In genomic region chrX:108304210-108304609, GRCh38 we compare ENCODE assay signal across 8 cellular contexts.
A peak's percentile ranks its signal among the peaks of the same experiment; 100 is the strongest.
DNase-seq lines count a peak whose midpoint lies in the region; ATAC-seq, FAIRE-seq and TF ChIP-seq lines count a peak whose summit lies in the region.

No MANE protein-coding gene starts in this region.

- no peaks in the 10 kb centered on the region for H3K36me3 Mint-ChIP-seq in osteocyte (ENCODE audit: unreplicated experiment)

- H3K27ac ChIP-seq in KMS-11 (no peak overlapping the region), K562 (ENCODE audit: extremely low read depth, low read depth, low read length) (no peak overlapping the region), osteoblast (ENCODE audit: low read depth, low read length) (no peak overlapping the region)

- H3K27ac Mint-ChIP-seq in osteocyte (ENCODE audit: unreplicated experiment): no peak overlapping the region

- TF ChIP-seq RAD21 in K562 (CRISPR knock-in tag; conservative IDR thresholded peaks at IDR 0.05 in 1 of 2, IDR thresholded peaks at IDR 0.05 in 1 of 2): peak in 1 of 2 experiments; percentile 53; a peak in 2 of 4 replicates

- POLR2A ChIA-PET in K562 (lab: Yijun Ruan, JAX): no interaction called here

- H3K9me1 ChIP-seq in K562 (ENCODE audit: control insufficient read depth, insufficient read depth, low read length): no peaks in the 10 kb centered on the region

- no peak overlapping the region for H3K4me2 ChIP-seq in KMS-11
- H3K4me2 ChIP-seq in K562 (ENCODE audit: insufficient read depth, low read length): no peak overlapping the region
- no peak overlapping the region for H3K4me2 ChIP-seq in osteoblast (ENCODE audit: insufficient read depth, low read length)

- H3K36me3 ChIP-seq in KMS-11 (ENCODE audit: insufficient read depth) (no peaks in the 10 kb centered on the region), K562 (ENCODE audit: control insufficient read depth, insufficient read depth, low read length) (no peaks in the 10 kb centered on the region), osteoblast (ENCODE audit: insufficient read depth, low read length) (no peaks in the 10 kb centered on the region)

- FAIRE-seq in K562 (lab: Jason Lieb, UNC): no peak

- H3K9me3 Mint-ChIP-seq in osteocyte (ENCODE audit: unreplicated experiment): no peaks in the 10 kb centered on the region

- CTCF ChIA-PET in K562 (lab: Yijun Ruan, JAX; ENCODE audit: low intra/inter-chr PET ratio): interaction anchor here (1.5 kb wide), 1 partner anchor 105 kb away, joined by 3 read pairs; no protein-coding TSS in a partner anchor

- H2AFZ ChIP-seq in KMS-11 (ENCODE audit: low read depth) (no peak overlapping the region), K562 (ENCODE audit: low read depth, low read length) (no peak overlapping the region), osteoblast (ENCODE audit: low read length) (no peak overlapping the region)

- peak; percentile 63; the same call in 2 of the 3 replicates for ATAC-seq in K562

- H3K4me3 ChIP-seq in KMS-11 (IDR thresholded peaks at IDR 0.05; ENCODE audit: insufficient read depth, low read depth, low read length) (no peak overlapping the region), K562 (no peak overlapping the region), osteoblast (ENCODE audit: insufficient read depth, low read length) (no peak overlapping the region)

- no peak for TF ChIP-seq POLR2A in K562 (conservative IDR thresholded peaks at IDR 0.05)

- H3K9me3 ChIP-seq in K562 (replicated peaks; ENCODE audit: control insufficient read depth, insufficient read depth, low read depth, low read length) (no peaks in the 10 kb centered on the region), osteoblast (ENCODE audit: low read depth, low read length) (no peaks in the 10 kb centered on the region)

- no peak overlapping the region for H3K4me3 Mint-ChIP-seq in osteocyte (ENCODE audit: unreplicated experiment)

- no peaks in the 10 kb centered on the region for H3K4me1 ChIP-seq in KMS-11 (ENCODE audit: low read depth, poor library complexity, severe bottlenecking)
- no peaks in the 10 kb centered on the region for H3K4me1 ChIP-seq in K562 (replicated peaks in 1 of 2; ENCODE audit: control insufficient read depth in 2 of 2, insufficient read depth in 2 of 2, low read length in 2 of 2)
- no peaks in the 10 kb centered on the region for H3K4me1 ChIP-seq in osteoblast (ENCODE audit: insufficient read depth, low read length)

- H4K20me1 ChIP-seq in KMS-11 (ENCODE audit: insufficient read depth): no peaks in the 10 kb centered on the region
- no peaks in the 10 kb centered on the region for H4K20me1 ChIP-seq in K562 (replicated peaks; ENCODE audit: control insufficient read depth, insufficient read depth, low read length)
- H4K20me1 ChIP-seq in osteoblast (ENCODE audit: insufficient read depth, low read length): no peaks in the 10 kb centered on the region

- DNase-seq in NCI-H1417 (lab: John Stamatoyannopoulos, UW) (peak in 2 of 3 experiments; percentile 15 to 61), NCI-H1417 treated with DMSO at 0.1 percent for 48 hours (lab: John Stamatoyannopoulos, UW) (no peak), K562 (ENCODE audit: extremely low read depth in 1 of 4, low spot score in 3 of 4) (peak; percentile 13 to 21 (median 16)), osteocyte (ENCODE audit: extremely low spot score, unreplicated experiment) (no peak), medulla oblongata (ENCODE audit: extremely low spot score) (no peak), osteoblast (ENCODE audit: insufficient read length, low spot score, missing footprints) (no peak)
- no peak for DNase-seq in activated effector memory CD4-positive, alpha-beta T cell treated with anti-CD3 and anti-CD28 coated beads, Interleukin-2, amount 50 U/mL, for 16 hours

- whole genome bisulfite sequencing in K562 (ENCODE audit: insufficient coverage, low coverage, missing lambda C conversion rate): 0% methylated on average over 5 of the region's 5 CpGs

- H3K27me3 Mint-ChIP-seq in osteocyte (ENCODE audit: unreplicated experiment): no peaks in the 10 kb centered on the region

- H3K79me2 ChIP-seq in KMS-11 (ENCODE audit: insufficient read depth, low read depth) (no peaks in the 10 kb centered on the region), K562 (ENCODE audit: control insufficient read depth, insufficient read depth, low read length) (no peaks in the 10 kb centered on the region), osteoblast (ENCODE audit: insufficient read depth, low read length) (no peaks in the 10 kb centered on the region)

- no peak for TF ChIP-seq EP300 in K562 (IDR thresholded peaks at IDR 0.05; ENCODE audit: low read length)

- H3K9ac ChIP-seq in KMS-11 (no peak overlapping the region), K562 (ENCODE audit: insufficient read depth in 1 of 2, low read depth in 2 of 2, low read length in 2 of 2) (no peak overlapping the region)

- TF ChIP-seq CTCF in KMS-11 (conservative IDR thresholded peaks at IDR 0.05; ENCODE audit: low read depth, low read length) (peak; percentile 56; the same call in 1 of the 2 replicates), K562 (IDR thresholded peaks at IDR 0.05 in 2 of 3, conservative IDR thresholded peaks at IDR 0.05 in 1 of 3; ENCODE audit: insufficient read depth in 2 of 3, low read depth in 1 of 3, low read length in 3 of 3) (peak; percentile 29 to 52 (median 47); a peak in 5 of 6 replicates), osteocyte (IDR thresholded peaks at IDR 0.05) (peak; percentile 51), osteoblast (IDR thresholded peaks at IDR 0.05; ENCODE audit: extremely low read depth, low read depth, low read length) (no peak)

- intact Hi-C loops in K562 (cut with micrococcal nuclease): loop anchor here (1.0 to 5.0 kb wide), 2 partner anchors 82 to 105 kb away; no protein-coding TSS in a partner anchor

- in situ Hi-C loops in K562 (cut with MboI): no loop called here

- peaks cover 17% of the 10 kb centered on the region for H3K4me1 Mint-ChIP-seq in osteocyte (ENCODE audit: unreplicated experiment)

- H3K27me3 ChIP-seq in KMS-11 (ENCODE audit: insufficient read depth, low read depth) (no peaks in the 10 kb centered on the region), K562 (ENCODE audit: control insufficient read depth in 2 of 2, insufficient read depth in 2 of 2, low read length in 2 of 2) (no peaks in the 10 kb centered on the region), osteoblast (ENCODE audit: insufficient read depth, low read length) (peaks cover 32% of the 10 kb centered on the region)

- BruUV-seq in K562 (replicated peaks; lab: Mats Ljungman, UMichigan): no TSS peak

TF ChIP-seq in K562, 482 proteins besides CTCF, POLR2A, EP300 and RAD21:
- peak; percentile 45; the same call in 1 of the 2 replicates for TF ChIP-seq SPI1 (IDR thresholded peaks at IDR 0.05; ENCODE audit: borderline replicate concordance, low read depth, low read length)
- no peak for TF ChIP-seq TCFL5 (CRISPR knock-in tag; conservative IDR thresholded peaks at IDR 0.05)
- no peak for TF ChIP-seq ELK3 (CRISPR knock-in tag; IDR thresholded peaks at IDR 0.05)
- no peak for TF ChIP-seq ZNF507 (tag; conservative IDR thresholded peaks at IDR 0.05)
- TF ChIP-seq MEF2D (tag; conservative IDR thresholded peaks at IDR 0.05; ENCODE audit: low read depth): no peak

Comparison
In these comparisons a context has a peak if more than half of its experiments do, and no peak if none do; other contexts are left out.
1. DNase-seq: peak in NCI-H1417 (2 of 3) and K562 (4 of 4); none in NCI-H1417 treated with DMSO at 0.1 percent for 48 hours (single experiment), osteocyte (single experiment), medulla oblongata (single experiment), activated effector memory CD4-positive, alpha-beta T cell treated with anti-CD3 and anti-CD28 coated beads, Interleukin-2, amount 50 U/mL, for 16 hours (single experiment) and osteoblast (single experiment).